In genomic region chr9:134319306-134320194, GRCh38 we compare ENCODE assay signal across 22 cellular contexts. TPM values are rescaled to one million over a fixed set of nuclear protein-coding genes. Genes with fewer than 3 reads are reported as not detected.
DNase-seq lines count a peak whose midpoint lies in the region; ATAC-seq and TF ChIP-seq lines count a peak whose summit lies in the region.
"Had no signal": no experiment of that assay in that cellular context is flagged by ENCODE, and none has a peak within 500 bp of the region (broad histone marks: within the 10 kb centered on the region; RNA-seq: fewer than 3 reads in every experiment).

No MANE protein-coding gene starts in this region.

- no peak overlapping the region for H3K4me3 Mint-ChIP-seq in HFFc6
- H3K4me3 Mint-ChIP-seq: T-helper 17 cell had no signal

- H3K9me3 Mint-ChIP-seq in HFFc6: no peaks in the 10 kb centered on the region
- H3K9me3 Mint-ChIP-seq: IgD-negative memory B cell; naive thymus-derived CD8-positive, alpha-beta T cell had no signal

- H3K9ac ChIP-seq in mesendoderm (ENCODE audit: low read length): no peak overlapping the region

- no peak overlapping the region for H3K27ac Mint-ChIP-seq in HFFc6
- H3K27ac Mint-ChIP-seq: IgD-negative memory B cell, T-helper 17 cell had no signal

- no peak overlapping the region for H3K4me3 ChIP-seq in H7 (ENCODE audit: insufficient read depth, low read depth, low read length)
- no peak overlapping the region for H3K4me3 ChIP-seq in mesendoderm (ENCODE audit: low read length)
- H3K4me3 ChIP-seq: breast epithelium, heart right ventricle, vagina had no signal

- H3K4ac ChIP-seq in mesendoderm (ENCODE audit: low read depth, low read length): no peak overlapping the region

- H2BK5ac ChIP-seq in mesendoderm (ENCODE audit: low read length): no peak overlapping the region

- intact Hi-C loops in left cardiac atrium (cut with DNase I): loop anchor here (5.0 to 10.0 kb wide), 2 partner anchors 115 to 132 kb away; no protein-coding TSS in a partner anchor
- intact Hi-C loops in sciatic nerve (cut with DNase I): loop anchor here (10.0 kb wide), 2 partner anchors 115 to 145 kb away; no protein-coding TSS in a partner anchor

- no peak overlapping the region for H3K27ac ChIP-seq in mesendoderm (ENCODE audit: low read depth, low read length)
- H3K27ac ChIP-seq: breast epithelium, C4-2B, heart right ventricle, HL-60, vagina had no signal

- H3K18ac ChIP-seq in mesendoderm (ENCODE audit: low read length): no peak overlapping the region

- H3K27me3 ChIP-seq in H7 (ENCODE audit: control insufficient read depth, insufficient read depth, low read length) (peaks cover 2% of the 10 kb centered on the region; the same call in 1 of the 2 replicates), mesendoderm (ENCODE audit: insufficient read depth, low read length, poor library complexity) (no peaks in the 10 kb centered on the region)
- H3K27me3 ChIP-seq: breast epithelium, heart right ventricle, vagina had no signal

- H4K5ac ChIP-seq in mesendoderm (ENCODE audit: low read length): no peak overlapping the region

- no peaks in the 10 kb centered on the region for H3K79me1 ChIP-seq in mesendoderm (ENCODE audit: low read length)

- H2BK15ac ChIP-seq in mesendoderm (replicated peaks; ENCODE audit: low read depth): no peak overlapping the region

- H2AK5ac ChIP-seq in mesendoderm (ENCODE audit: low read length): no peak overlapping the region

- H3K36me3 ChIP-seq in H7 (replicated peaks; ENCODE audit: control insufficient read depth, insufficient read depth, low read length) (no peaks in the 10 kb centered on the region), mesendoderm (ENCODE audit: control insufficient read depth, insufficient read depth, low read length) (no peaks in the 10 kb centered on the region)
- H3K36me3 ChIP-seq: breast epithelium, heart right ventricle, vagina had no signal

- H3K36me3 Mint-ChIP-seq in HFFc6 (ENCODE audit: low read depth): no peaks in the 10 kb centered on the region
- H3K36me3 Mint-ChIP-seq: IgD-negative memory B cell; naive thymus-derived CD8-positive, alpha-beta T cell had no signal

- TF ChIP-seq CTCF in HFFc6 (IDR thresholded peaks at IDR 0.05): no peak

- peak; percentile 76 for DNase-seq in H7
- peak; percentile 19 for DNase-seq in left cardiac atrium
- DNase-seq in mesendoderm: peak; percentile 36
- DNase-seq in sciatic nerve (ENCODE audit: low spot score): peak; percentile 61
- no peak for DNase-seq in NCI-H2029 treated with DMSO at 0.1 percent for 48 hours (lab: John Stamatoyannopoulos, UW)
- DNase-seq in HCEC 1CT: no peak
- DNase-seq in NCI-H2227 (lab: John Stamatoyannopoulos, UW; ENCODE audit: unreplicated experiment): no peak
- no peak for DNase-seq in HFFc6
- DNase-seq: ACHN; activated CD8-positive, alpha-beta memory T cell treated with anti-CD3 and anti-CD28 coated beads, Interleukin-2, amount 50 U/mL, for 4 hours; activated effector memory CD4-positive, alpha-beta T cell treated with Interleukin-2 at 50 U/mL for 16 hours; dermis blood vessel endothelial cell; NCI-H1694; substantia nigra; T-helper 17 cell had no signal

- peaks cover 35% of the 10 kb centered on the region for H3K4me1 Mint-ChIP-seq in HFFc6 (ENCODE audit: low read depth)

- no peak overlapping the region for H3K23ac ChIP-seq in mesendoderm (ENCODE audit: low read length)

- no peak overlapping the region for H4K8ac ChIP-seq in mesendoderm (ENCODE audit: low read depth, low read length)

- ATAC-seq in left cardiac atrium (no peak), sciatic nerve (peak; percentile 25)
- ATAC-seq: heart right ventricle; naive thymus-derived CD8-positive, alpha-beta T cell; T-helper 17 cell had no signal

- H3K27me3 Mint-ChIP-seq in HFFc6 (ENCODE audit: insufficient read depth): peaks cover 3% of the 10 kb centered on the region
- H3K27me3 Mint-ChIP-seq: naive thymus-derived CD8-positive, alpha-beta T cell; T-helper 17 cell had no signal

- H2BK120ac ChIP-seq in mesendoderm (ENCODE audit: low read depth, low read length): no peak overlapping the region

- H3K56ac ChIP-seq in mesendoderm (ENCODE audit: low read length): no peak overlapping the region

- no peak overlapping the region for H3K4me2 ChIP-seq in mesendoderm (ENCODE audit: low read length)

- no peaks in the 10 kb centered on the region for H3K79me2 ChIP-seq in mesendoderm (ENCODE audit: control insufficient read depth, insufficient read depth, low read length)

- peaks cover 1% of the 10 kb centered on the region for H3K4me1 ChIP-seq in mesendoderm (ENCODE audit: control insufficient read depth, low read depth, low read length)
- H3K4me1 ChIP-seq: breast epithelium had no signal

- no CpG with 5 or more reads among the region's 26 CpGs for WGBS in mesendoderm (ENCODE audit: extremely low coverage, insufficient coverage, low lambda C conversion rate)

RNA-seq across cellular contexts. Expression of gene RXRA, which starts 6.7 kb away (rescaled TPM):
- total RNA-seq in H7 (2014; rRNA removed; shearing (Covaris generic)): 17.7 and 23.2 TPM in 2 replicates
- total RNA-seq in left cardiac atrium: 10 to 100 TPM; 41.6 to 67.7 TPM
- 16.4 TPM for polyA plus RNA-seq in mesendoderm (2013, experiment 1 of 2)
- 16.9 TPM for polyA plus RNA-seq in mesendoderm (2013, experiment 2 of 2)
- total RNA-seq in sciatic nerve: 78.1 TPM
- 10 to 100 TPM; 23.2 to 31.9 (median 28.0) TPM for total RNA-seq in HFFc6 (2021; fragmentation: NEBNext Ultra II Directional; extraction: Animal tissue kit (Norgen Biotek cat#: 25700))

Comparison
In these comparisons a context has a peak if more than half of its experiments do, and no peak if none do; other contexts are left out.
1. DNase-seq: peak in H7 (single experiment), left cardiac atrium (single experiment), mesendoderm (single experiment) and sciatic nerve (single experiment); none in NCI-H2029 treated with DMSO at 0.1 percent for 48 hours (single experiment), HCEC 1CT (single experiment), NCI-H2227 (single experiment) and HFFc6 (single experiment).